Comparison of ENCODE assay signal across 8 cellular contexts in genomic region chr12:8108808-8109398, GRCh38. TPM values are rescaled to one million over a fixed set of nuclear protein-coding genes. Genes with fewer than 3 reads are reported as not detected.
DNase-seq lines count a peak whose midpoint lies in the region; ATAC-seq and TF ChIP-seq lines count a peak whose summit lies in the region.

No MANE protein-coding gene starts in this region.

- ATAC-seq in GM18907 (IDR thresholded peaks at IDR 0.05; ENCODE audit: unreplicated experiment), result peak; percentile 55
- ATAC-seq in GM21528 (IDR thresholded peaks at IDR 0.05; ENCODE audit: low FRiP score, unreplicated experiment), result no peak

- H3K27me3 Mint-ChIP-seq in MCF 10A (ENCODE audit: insufficient read depth, unreplicated experiment) (no peaks in the 10 kb centered on the region), immature natural killer cell (ENCODE audit: low read depth in 3 of 3) (peaks cover 0 to 1% (median 0%) of the 10 kb centered on the region in 3 donors)

- H3K27ac ChIP-seq in VCaP, result no peak overlapping the region; the same call in 1 of the 2 replicates

- CTCF ChIA-PET in AG04449 (lab: Yijun Ruan, JAX) (interaction anchor here (0.6 to 5.4 kb wide), 32 partner anchors 8 to 129 kb away, joined by 3 to 77 read pairs (median 4); partner anchors contain the start of genes C3AR1, CLEC4A, FAM90A1 and ZNF705A), MCF 10A (lab: Yijun Ruan, JAX) (interaction anchor here (0.6 to 3.6 kb wide), 35 partner anchors 9 to 733 kb away, joined by 3 to 26 read pairs (median 4); partner anchors contain the start of genes CLEC4A and ZNF705A)

- H3K4me3 ChIP-seq in AG04449 (ENCODE audit: low read depth, low read length), result no peak overlapping the region

- H3K36me3 Mint-ChIP-seq in MCF 10A (ENCODE audit: insufficient read depth, unreplicated experiment), result peaks cover 6% of the 10 kb centered on the region
- H3K36me3 Mint-ChIP-seq in immature natural killer cell, result peaks cover 13 to 31% (median 29%) of the 10 kb centered on the region in 3 donors

- intact Hi-C loops in MCF 10A (cut with micrococcal nuclease), result loop anchor here (1.0 kb wide), 3 partner anchors 123 to 281 kb away; no protein-coding TSS in a partner anchor

- POLR2A ChIA-PET in AG04449 (lab: Yijun Ruan, JAX), result no interaction called here
- POLR2A ChIA-PET in MCF 10A (lab: Yijun Ruan, JAX), result interaction anchor here (1.1 kb wide), 1 partner anchor 134 kb away, joined by 3 read pairs; no protein-coding TSS in a partner anchor

- BruUV-seq in MCF 10A (replicated peaks; lab: Mats Ljungman, UMichigan), result no TSS peak

- DNase-seq in AG04449 (ENCODE audit: low read depth, low spot score) (peak; percentile 40), NCI-H2107 (lab: John Stamatoyannopoulos, UW) (peak; percentile 66), MCF 10A (ENCODE audit: unreplicated experiment) (peak; percentile 70), immature natural killer cell (peak; percentile 54 to 66 (median 59))
- DNase-seq in stimulated activated CD4-positive, alpha-beta T cell treated with anti-CD3 and anti-CD28 coated beads, Interleukin-12 subunit alpha, Interleukin-12 subunit beta, amount 100 ng/mL, for 24 hours (ENCODE audit: low read depth in 2 of 2), result peak; percentile 44 to 76

- H3K4me3 Mint-ChIP-seq in MCF 10A (ENCODE audit: unreplicated experiment), result no peak overlapping the region
- peak overlapping the region in 2 of 5 donors; percentile 2 to 36 for H3K4me3 Mint-ChIP-seq in immature natural killer cell

- peak overlapping the region; percentile 29 for H3K27ac Mint-ChIP-seq in MCF 10A (ENCODE audit: low read depth, unreplicated experiment)
- H3K27ac Mint-ChIP-seq in immature natural killer cell, result no peak overlapping the region

- H3K9me3 Mint-ChIP-seq in MCF 10A (ENCODE audit: unreplicated experiment), result peaks cover 5% of the 10 kb centered on the region
- no peaks in the 10 kb centered on the region for H3K9me3 Mint-ChIP-seq in immature natural killer cell

- H3K4me1 Mint-ChIP-seq in MCF 10A (ENCODE audit: insufficient read depth, unreplicated experiment) (no peaks in the 10 kb centered on the region), immature natural killer cell (peaks cover 1 to 7% of the 10 kb centered on the region in 2 donors)

- peak; percentile 92 for TF ChIP-seq CTCF in AG04449 (IDR thresholded peaks at IDR 0.05; ENCODE audit: insufficient read depth, low read length, missing control alignments)
- TF ChIP-seq CTCF in VCaP (conservative IDR thresholded peaks at IDR 0.05), result peak; percentile 99
- peak; percentile 91 for TF ChIP-seq CTCF in MCF 10A (IDR thresholded peaks at IDR 0.05; ENCODE audit: unreplicated experiment)

RNA-seq across cellular contexts. Expression of gene CLEC4A, which starts 14.5 kb away (rescaled TPM):
- total RNA-seq in MCF 10A (2022), result 0.79 and 1.3 TPM in 2 replicates
- polyA plus RNA-seq in immature natural killer cell, result 10 to 100 TPM in 2 of 3 donors, 1 to 10 TPM in 1; 1.6 to 15.4 (median 10.5) TPM

RNA-seq across cellular contexts. Expression of gene NECAP1, which starts 26.8 kb away (rescaled TPM):
- total RNA-seq in MCF 10A (2022), result 53.7 and 59.3 TPM in 2 replicates
- polyA plus RNA-seq in immature natural killer cell, result 10 to 100 TPM; 16.0 to 23.0 (median 20.5) TPM

RNA-seq across cellular contexts. Expression of gene C3AR1, which starts 42.7 kb away (rescaled TPM):
- total RNA-seq in MCF 10A (2022), result not detected in 2 replicates
- 10 to 100 TPM; 10.8 to 31.1 (median 20.2) TPM for polyA plus RNA-seq in immature natural killer cell

RNA-seq across cellular contexts. Expression of gene ZNF705A, which starts 47.9 kb away (rescaled TPM):
- total RNA-seq in MCF 10A (2022), result not detected in 2 replicates
- not detected for polyA plus RNA-seq in immature natural killer cell
